ENCODE assay signal across 1 cellular context in the genomic region with DNA sequence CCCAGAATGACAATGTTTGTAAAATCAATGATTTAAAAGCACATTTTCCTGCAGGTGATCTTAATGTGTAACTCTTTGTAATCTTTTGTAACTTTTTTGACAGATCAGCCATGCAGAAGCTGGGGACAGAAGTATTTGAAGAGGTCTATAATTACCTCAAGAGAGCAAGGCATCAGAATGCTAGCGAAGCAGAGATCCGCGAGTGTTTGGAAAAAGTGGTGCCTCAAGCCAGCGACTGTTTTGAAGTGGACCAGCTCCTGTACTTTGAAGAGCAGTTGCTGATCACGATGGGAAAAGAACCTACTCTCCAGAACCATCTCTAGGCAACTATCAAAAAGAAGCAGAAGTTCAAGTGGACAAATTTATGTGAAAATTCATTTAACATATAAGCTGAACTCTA.
TF ChIP-seq lines count a peak whose summit lies in the region.

No MANE protein-coding gene starts in this region.

TF ChIP-seq in endothelial cell of umbilical vein, 7 proteins besides CTCF, POLR2A, EP300 and RAD21 (continued from another document):
- TF ChIP-seq FOS (IDR thresholded peaks at IDR 0.05; ENCODE audit: borderline replicate concordance, insufficient read depth, low read length) (no peak), JUN (IDR thresholded peaks at IDR 0.05; ENCODE audit: borderline replicate concordance, insufficient read depth, insufficient read length, low read depth) (no peak)
- TF ChIP-seq, protein P1, sequence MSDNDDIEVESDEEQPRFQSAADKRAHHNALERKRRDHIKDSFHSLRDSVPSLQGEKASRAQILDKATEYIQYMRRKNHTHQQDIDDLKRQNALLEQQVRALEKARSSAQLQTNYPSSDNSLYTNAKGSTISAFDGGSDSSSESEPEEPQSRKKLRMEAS (IDR thresholded peaks at IDR 0.05; ENCODE audit: insufficient read depth, insufficient read length): no peak
TF ChIP-seq in endothelial cell of umbilical vein: peak in this region for 0.
